ENCODE assay signal across 13 cellular contexts in genomic region chr18:61360440-61361383, GRCh38. TPM values are rescaled to one million over a fixed set of nuclear protein-coding genes. Genes with fewer than 3 reads are reported as not detected.
A peak's percentile ranks its signal among the peaks of the same experiment; 100 is the strongest.
DNase-seq lines count a peak whose midpoint lies in the region; ATAC-seq, FAIRE-seq and TF ChIP-seq lines count a peak whose summit lies in the region.
"Had no signal": no experiment of that assay in that cellular context is flagged by ENCODE, and none has a peak within 500 bp of the region (broad histone marks: within the 10 kb centered on the region; RNA-seq: fewer than 3 reads in every experiment).

No MANE protein-coding gene starts in this region.

- no peak overlapping the region for H2AFZ ChIP-seq in osteoblast (ENCODE audit: low read length)

- DNase-seq in GM18507 (ENCODE audit: extremely low spot score, insufficient read length, low read depth) (peak; percentile 15), osteoblast (ENCODE audit: insufficient read length, low spot score, missing footprints) (no peak), left ventricle myocardium superior (no peak), NCI-H446 (lab: John Stamatoyannopoulos, UW) (no peak)
- no peak for DNase-seq in activated naive CD4-positive, alpha-beta T cell treated with anti-CD3 and anti-CD28 coated beads, Interleukin-2, amount 50 U/mL, for 72 hours (ENCODE audit: low spot score in 2 of 2)
- DNase-seq: hypothalamus, transverse colon had no signal

- no peak for TF ChIP-seq CTCF in osteoblast (IDR thresholded peaks at IDR 0.05; ENCODE audit: extremely low read depth, low read depth, low read length)

- no peaks in the 10 kb centered on the region for H3K79me2 ChIP-seq in osteoblast (ENCODE audit: insufficient read depth, low read length)

- H3K36me3 Mint-ChIP-seq in dendritic cell treated with granulocyte-macrophage colony-stimulating factor and Interleukin-4, amounts not matched to agents 40 ng/mL and 50 ng/mL, for 4 days (ENCODE audit: low read depth) = no peaks in the 10 kb centered on the region
- no peaks in the 10 kb centered on the region for H3K36me3 Mint-ChIP-seq in activated naive CD4-positive, alpha-beta T cell treated with anti-CD3 and anti-CD28 coated beads, Interleukin-2, amount 50 U/mL, for 72 hours

- no peaks in the 10 kb centered on the region for H3K9me3 ChIP-seq in osteoblast (ENCODE audit: low read depth, low read length)
- H3K9me3 ChIP-seq: transverse colon had no signal

- H3K4me3 Mint-ChIP-seq in dendritic cell treated with granulocyte-macrophage colony-stimulating factor and Interleukin-4, amounts not matched to agents 40 ng/mL and 50 ng/mL, for 4 days = peak overlapping the region; percentile 6

- peaks cover 8% of the 10 kb centered on the region for H3K4me1 Mint-ChIP-seq in dendritic cell treated with granulocyte-macrophage colony-stimulating factor and Interleukin-4, amounts not matched to agents 40 ng/mL and 50 ng/mL, for 4 days (ENCODE audit: low read depth)

- no peaks in the 10 kb centered on the region for H3K36me3 ChIP-seq in osteoblast (ENCODE audit: insufficient read depth, low read length)
- H3K36me3 ChIP-seq: transverse colon had no signal

- peaks cover 3% of the 10 kb centered on the region for H3K27me3 Mint-ChIP-seq in dendritic cell treated with granulocyte-macrophage colony-stimulating factor and Interleukin-4, amounts not matched to agents 40 ng/mL and 50 ng/mL, for 4 days

- no peaks in the 10 kb centered on the region for H3K9me3 Mint-ChIP-seq in dendritic cell treated with granulocyte-macrophage colony-stimulating factor and Interleukin-4, amounts not matched to agents 40 ng/mL and 50 ng/mL, for 4 days
- H3K9me3 Mint-ChIP-seq in activated naive CD4-positive, alpha-beta T cell treated with anti-CD3 and anti-CD28 coated beads, Interleukin-2, amount 50 U/mL, for 72 hours = no peaks in the 10 kb centered on the region

- H3K27ac ChIP-seq in osteoblast (ENCODE audit: low read depth, low read length) = no peak overlapping the region
- H3K27ac ChIP-seq: skin epidermis, transverse colon had no signal

- ATAC-seq in GM21529 (IDR thresholded peaks at IDR 0.05; ENCODE audit: unreplicated experiment) (peak; percentile 96), HG03432 (IDR thresholded peaks at IDR 0.05; ENCODE audit: unreplicated experiment) (peak; percentile 97), left ventricle myocardium superior (no peak)
- no peak for ATAC-seq in activated naive CD4-positive, alpha-beta T cell treated with anti-CD3 and anti-CD28 coated beads, Interleukin-2, amount 50 U/mL, for 72 hours

- no peaks in the 10 kb centered on the region for H4K20me1 ChIP-seq in osteoblast (ENCODE audit: insufficient read depth, low read length)

- no peaks in the 10 kb centered on the region for H3K4me1 ChIP-seq in osteoblast (ENCODE audit: insufficient read depth, low read length)
- H3K4me1 ChIP-seq: transverse colon had no signal

- peak; percentile 69 for FAIRE-seq in GM18507 (lab: Jason Lieb, UNC)
- FAIRE-seq: bronchial epithelial cell, TTC549 had no signal

- no peak overlapping the region for H3K4me3 ChIP-seq in osteoblast (ENCODE audit: insufficient read depth, low read length)
- H3K4me3 ChIP-seq: skin epidermis, transverse colon had no signal

- no peak overlapping the region for H3K4me2 ChIP-seq in osteoblast (ENCODE audit: insufficient read depth, low read length)

- H3K27ac Mint-ChIP-seq in dendritic cell treated with granulocyte-macrophage colony-stimulating factor and Interleukin-4, amounts not matched to agents 40 ng/mL and 50 ng/mL, for 4 days = no peak overlapping the region
- H3K27ac Mint-ChIP-seq in activated naive CD4-positive, alpha-beta T cell treated with anti-CD3 and anti-CD28 coated beads, Interleukin-2, amount 50 U/mL, for 72 hours = no peak overlapping the region

- no peaks in the 10 kb centered on the region for H3K27me3 ChIP-seq in osteoblast (ENCODE audit: insufficient read depth, low read length)
- H3K27me3 ChIP-seq: transverse colon had no signal

- intact Hi-C loops in dendritic cell treated with granulocyte-macrophage colony-stimulating factor and Interleukin-4, amounts not matched to agents 40 ng/mL and 50 ng/mL, for 4 days (cut with micrococcal nuclease) = no loop called here
- intact Hi-C loops in left ventricle myocardium superior (cut with micrococcal nuclease) = no loop called here

RNA-seq across cellular contexts. Expression of gene CDH20, which starts 27.5 kb away (rescaled TPM):
- not detected in 2 replicates for total RNA-seq in osteoblast
- total RNA-seq in left ventricle myocardium superior = not detected
- under 1 TPM; 0.09 to 0.14 TPM for total RNA-seq in activated naive CD4-positive, alpha-beta T cell treated with anti-CD3 and anti-CD28 coated beads, Interleukin-2, amount 50 U/mL, for 72 hours
- total RNA-seq: bronchial epithelial cell had no signal

Comparison
In these comparisons a context has a peak if more than half of its experiments do, and no peak if none do; other contexts are left out.
1. ATAC-seq: peak in GM21529 (single experiment) and HG03432 (single experiment); none in left ventricle myocardium superior (single experiment) and activated naive CD4-positive, alpha-beta T cell treated with anti-CD3 and anti-CD28 coated beads, Interleukin-2, amount 50 U/mL, for 72 hours (0 of 2).